Comparison of ENCODE assay signal across 15 cellular contexts in genomic region chr14:74577247-74577947, GRCh38. TPM values are rescaled to one million over a fixed set of nuclear protein-coding genes. Genes with fewer than 3 reads are reported as not detected.
A peak's percentile ranks its signal among the peaks of the same experiment; 100 is the strongest.
DNase-seq lines count a peak whose midpoint lies in the region; ATAC-seq and TF ChIP-seq lines count a peak whose summit lies in the region.
"Had no signal": no experiment of that assay in that cellular context is flagged by ENCODE, and none has a peak within 500 bp of the region (broad histone marks: within the 10 kb centered on the region; RNA-seq: fewer than 3 reads in every experiment).

No MANE protein-coding gene starts in this region.

- POLR2A ChIA-PET in activated CD4-positive, alpha-beta T cell treated with anti-CD3 and anti-CD28 coated beads, Interleukin-2, amount 10 ng/mL, durations not matched to agents 7 days and 5 days (lab: Charles Lee) = no interaction called here

- no peaks in the 10 kb centered on the region for H3K9me3 Mint-ChIP-seq in activated CD4-positive, alpha-beta T cell treated with anti-CD3 and anti-CD28 coated beads, Interleukin-2, amount 10 ng/mL, durations not matched to agents 7 days and 5 days
- H3K9me3 Mint-ChIP-seq: effector memory CD8-positive, alpha-beta T cell had no signal

- H3K4me1 Mint-ChIP-seq in activated CD4-positive, alpha-beta T cell treated with anti-CD3 and anti-CD28 coated beads, Interleukin-2, amount 10 ng/mL, durations not matched to agents 7 days and 5 days = peaks cover 39% of the 10 kb centered on the region

- WGBS in psoas muscle, 3 donors = 88 to 90% (median 90%) methylated on average over 11 of the region's 11 CpGs

- no peaks in the 10 kb centered on the region for H3K36me3 ChIP-seq in ACC112 (ENCODE audit: insufficient read depth, low read length)
- H3K36me3 ChIP-seq in RWPE2 (ENCODE audit: low read depth) = peaks cover 62% of the 10 kb centered on the region
- no peaks in the 10 kb centered on the region for H3K36me3 ChIP-seq in psoas muscle (ENCODE audit: insufficient read depth in 1 of 2, low read depth in 1 of 2)
- H3K36me3 ChIP-seq: vagina had no signal

- no peaks in the 10 kb centered on the region for H3K9me3 ChIP-seq in RWPE2 (ENCODE audit: severe bottlenecking)
- no peaks in the 10 kb centered on the region for H3K9me3 ChIP-seq in psoas muscle
- H3K9me3 ChIP-seq: vagina had no signal

- no peaks in the 10 kb centered on the region for H3K36me3 Mint-ChIP-seq in activated CD4-positive, alpha-beta T cell treated with anti-CD3 and anti-CD28 coated beads, Interleukin-2, amount 10 ng/mL, durations not matched to agents 7 days and 5 days (ENCODE audit: low read depth)

- H3K27me3 ChIP-seq in ACC112 (ENCODE audit: insufficient read depth, low read length) = no peaks in the 10 kb centered on the region
- H3K27me3 ChIP-seq in RWPE2 (ENCODE audit: insufficient read depth, poor library complexity, severe bottlenecking) = no peaks in the 10 kb centered on the region
- no peaks in the 10 kb centered on the region for H3K27me3 ChIP-seq in psoas muscle (ENCODE audit: insufficient read depth in 3 of 3, low read length in 2 of 3)
- H3K27me3 ChIP-seq: vagina had no signal

- peak overlapping the region; percentile 50 for H3K27ac ChIP-seq in ACC112 (ENCODE audit: low read depth, low read length)
- peak overlapping the region; percentile 100 for H3K27ac ChIP-seq in RWPE2 (ENCODE audit: poor library complexity, severe bottlenecking)
- no peak overlapping the region for H3K27ac ChIP-seq in psoas muscle
- H3K27ac ChIP-seq: vagina had no signal

- peaks cover 8% of the 10 kb centered on the region for H3K79me2 ChIP-seq in ACC112 (ENCODE audit: control insufficient read depth, insufficient read depth, low read length, unreplicated experiment)

- H3K27ac Mint-ChIP-seq in activated CD4-positive, alpha-beta T cell treated with anti-CD3 and anti-CD28 coated beads, Interleukin-2, amount 10 ng/mL, durations not matched to agents 7 days and 5 days = no peak overlapping the region
- H3K27ac Mint-ChIP-seq: effector memory CD8-positive, alpha-beta T cell had no signal

- CTCF ChIA-PET in activated CD4-positive, alpha-beta T cell treated with anti-CD3 and anti-CD28 coated beads, Interleukin-2, amount 10 ng/mL, durations not matched to agents 7 days and 5 days (lab: Charles Lee) = interaction anchor here (0.9 kb wide), 1 partner anchor 32 kb away, joined by 4 read pairs; no protein-coding TSS in a partner anchor

- intact Hi-C loops in psoas muscle (cut with DNase I) = no loop called here

- peaks cover 61% of the 10 kb centered on the region for H3K4me1 ChIP-seq in ACC112 (ENCODE audit: control insufficient read depth, insufficient read depth, low read length, unreplicated experiment)
- peaks cover 63% of the 10 kb centered on the region for H3K4me1 ChIP-seq in RWPE2 (ENCODE audit: insufficient read depth, poor library complexity, severe bottlenecking)
- peaks cover 6% of the 10 kb centered on the region for H3K4me1 ChIP-seq in psoas muscle

- no peak overlapping the region for H3K4me3 Mint-ChIP-seq in activated CD4-positive, alpha-beta T cell treated with anti-CD3 and anti-CD28 coated beads, Interleukin-2, amount 10 ng/mL, durations not matched to agents 7 days and 5 days
- H3K4me3 Mint-ChIP-seq: effector memory CD8-positive, alpha-beta T cell had no signal

- no peak for ATAC-seq in RWPE2 (ENCODE audit: low read depth)
- ATAC-seq in psoas muscle = peak in 1 of 4 donors; percentile 31
- ATAC-seq: effector memory CD8-positive, alpha-beta T cell had no signal

- no peak for DNase-seq in RWPE2 (ENCODE audit: low spot score)
- DNase-seq in fibroblast of the aortic adventitia (ENCODE audit: low read depth) = peak; percentile 81
- DNase-seq in psoas muscle = peak; percentile 71 to 77
- DNase-seq in effector CD8-positive, alpha-beta T cell (lab: John Stamatoyannopoulos, UW) = no peak
- no peak for DNase-seq in activated CD4-positive, alpha-beta T cell treated with anti-CD3 and anti-CD28 coated beads, Interleukin-2, amount 10 ng/mL, durations not matched to agents 7 days and 5 days
- no peak for DNase-seq in globus pallidus (ENCODE audit: low spot score)
- DNase-seq in GF-D8 (lab: John Stamatoyannopoulos, UW) = no peak
- DNase-seq: activated CD4-positive, alpha-beta T cell treated with anti-CD3 and anti-CD28 coated beads, Interleukin-2, amount 50 U/mL, for 48 hours; effector memory CD8-positive, alpha-beta T cell; kidney glomerular epithelial cell; NCI-H187 treated with DMSO at 0.1 percent for 48 hours; NCI-H526 treated with DMSO at 0.1 percent for 48 hours; stimulated activated CD4-positive, alpha-beta T cell treated with anti-CD3 and anti-CD28 coated beads, Interleukin-4, amount 100 ng/mL, for 24 hours had no signal

- H3K4me3 ChIP-seq in ACC112 (ENCODE audit: low read depth, low read length) = no peak overlapping the region
- no peak overlapping the region for H3K4me3 ChIP-seq in RWPE2 (ENCODE audit: severe bottlenecking)
- H3K4me3 ChIP-seq in fibroblast of the aortic adventitia (ENCODE audit: low read depth, low read length) = no peak overlapping the region
- no peak overlapping the region for H3K4me3 ChIP-seq in psoas muscle
- H3K4me3 ChIP-seq: vagina had no signal

- no peak for TF ChIP-seq CTCF in RWPE2 (IDR thresholded peaks at IDR 0.05; ENCODE audit: poor library complexity, severe bottlenecking)
- no peak for TF ChIP-seq CTCF in fibroblast of the aortic adventitia (IDR thresholded peaks at IDR 0.05; ENCODE audit: insufficient read depth, low read length)
- TF ChIP-seq CTCF in psoas muscle (IDR thresholded peaks at IDR 0.05) = no peak

- peaks cover 10% of the 10 kb centered on the region for H3K27me3 Mint-ChIP-seq in activated CD4-positive, alpha-beta T cell treated with anti-CD3 and anti-CD28 coated beads, Interleukin-2, amount 10 ng/mL, durations not matched to agents 7 days and 5 days

- H2AFZ ChIP-seq in ACC112 (ENCODE audit: low read length, unreplicated experiment) = peak overlapping the region; percentile 55

RNA-seq across cellular contexts. Expression of gene LTBP2, which starts 34.6 kb away (rescaled TPM):
- total RNA-seq in fibroblast of the aortic adventitia (ENCODE audit: low replicate concordance) (58.5 and 157 TPM in 2 replicates), psoas muscle (10 to 100 TPM; 11.8 to 51.4 (median 24.2) TPM)
- 1 to 10 TPM; 2.4 to 6.1 (median 3.2) TPM for polyA plus RNA-seq in psoas muscle
- total RNA-seq in activated CD4-positive, alpha-beta T cell treated with anti-CD3 and anti-CD28 coated beads, Interleukin-2, amount 10 ng/mL, durations not matched to agents 7 days and 5 days = under 1 TPM; 0.05 to 0.12 TPM

Comparison
In these comparisons a context has a peak if more than half of its experiments do, and no peak if none do; other contexts are left out.
1. DNase-seq: peak in fibroblast of the aortic adventitia (single experiment) and psoas muscle (2 of 2); none in RWPE2 (single experiment), effector CD8-positive, alpha-beta T cell (single experiment), activated CD4-positive, alpha-beta T cell treated with anti-CD3 and anti-CD28 coated beads, Interleukin-2, amount 10 ng/mL, durations not matched to agents 7 days and 5 days (single experiment), globus pallidus (single experiment) and GF-D8 (single experiment).
2. RNA of gene LTBP2, which starts 34.6 kb away (total RNA-seq): 58.5 to 157 TPM in fibroblast of the aortic adventitia and 11.8 to 51.4 TPM in psoas muscle; 0.05 to 0.12 TPM in activated CD4-positive, alpha-beta T cell treated with anti-CD3 and anti-CD28 coated beads, Interleukin-2, amount 10 ng/mL, durations not matched to agents 7 days and 5 days; every median in the first group is over 10 times any median in the second.